In the genomic region with DNA sequence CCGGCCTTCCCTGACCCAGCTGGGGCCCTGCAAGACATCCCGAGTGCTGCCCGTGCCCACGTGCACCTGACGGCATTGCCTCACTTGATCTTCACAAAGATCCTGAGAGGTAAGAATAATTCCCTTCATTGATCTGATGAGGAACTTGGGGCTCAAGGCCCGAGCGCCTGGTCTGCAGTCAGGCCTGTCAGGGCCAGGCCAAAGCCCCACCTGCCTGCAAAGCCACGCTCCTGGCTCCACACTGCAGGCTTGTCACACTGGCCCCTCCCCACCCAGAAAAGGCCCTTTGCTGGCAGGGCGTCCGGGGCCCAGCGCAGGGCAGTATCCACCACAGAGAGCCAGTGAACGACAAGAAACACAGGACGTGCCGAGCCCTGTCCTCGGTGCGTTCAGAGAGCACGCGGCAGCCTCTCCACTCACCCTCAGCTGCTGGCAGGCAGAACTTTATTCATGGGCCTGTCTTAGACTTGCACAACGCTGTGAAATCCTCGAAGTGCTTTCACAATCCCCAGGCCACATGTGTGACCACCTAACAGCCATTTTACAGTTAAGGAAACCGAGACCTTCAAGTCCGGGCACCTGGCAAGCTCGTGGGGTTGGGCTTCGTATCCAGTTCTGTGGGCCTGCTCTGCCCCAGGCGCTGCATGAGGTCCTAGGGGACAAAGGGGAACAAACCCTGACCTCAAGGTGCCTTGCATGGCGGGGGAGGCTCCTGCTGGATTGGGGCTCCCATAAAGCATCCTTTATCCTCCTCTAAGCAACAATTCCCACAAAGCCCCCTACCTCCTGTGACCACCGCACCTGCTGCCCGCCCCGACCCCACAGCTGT, we compare ENCODE assay signal across 11 cellular contexts. TPM values are rescaled to one million over a fixed set of nuclear protein-coding genes. Genes with fewer than 3 reads are reported as not detected.
DNase-seq lines count a peak whose midpoint lies in the region; TF ChIP-seq lines count a peak whose summit lies in the region.
"Had no signal": no experiment of that assay in that cellular context is flagged by ENCODE, and none has a peak within 500 bp of the region (broad histone marks: within the 10 kb centered on the region; RNA-seq: fewer than 3 reads in every experiment).

No MANE protein-coding gene starts in this region.

- H3K4me3 ChIP-seq in SJSA1 (no peak overlapping the region), fibroblast of pulmonary artery (replicated peaks; ENCODE audit: low read depth, low read length) (no peak overlapping the region), neutrophil (ENCODE audit: low read depth in 1 of 2, low read length in 1 of 2) (peak overlapping the region; percentile 37 to 42)

- H3K4me1 ChIP-seq in SJSA1 (replicated peaks) = peaks cover 44% of the 10 kb centered on the region
- peaks cover 91 to 93% of the 10 kb centered on the region in 2 experiments for H3K4me1 ChIP-seq in neutrophil (ENCODE audit: control insufficient read depth in 1 of 2, insufficient read depth in 1 of 2, low read depth in 1 of 2, low read length in 1 of 2)

- H3K36me3 ChIP-seq in SJSA1 (peaks cover 7% of the 10 kb centered on the region; the same call in 1 of the 2 replicates), neutrophil (no peaks in the 10 kb centered on the region)

- 0 out of 2 replicates have a peak overlapping the region, but pooled peaks have one; percentile 21 for H3K27ac ChIP-seq in SJSA1
- peak overlapping the region; percentile 80 for H3K27ac ChIP-seq in neutrophil
- H3K27ac ChIP-seq: VCaP had no signal

- DNase-seq in Ammon's horn (ENCODE audit: low spot score) (peak; percentile 76), SJSA1 (ENCODE audit: low read depth in 1 of 2, low spot score in 2 of 2) (no peak), fibroblast of pulmonary artery (ENCODE audit: low read depth) (peak; percentile 60), retina (no peak), NCI-H510A treated with DMSO at 0.1 percent for 48 hours (lab: John Stamatoyannopoulos, UW) (no peak), DMS79 treated with DMSO at 0.1 percent for 48 hours (lab: John Stamatoyannopoulos, UW) (no peak)
- DNase-seq in activated CD4-positive, alpha-beta T cell treated with anti-CD3 and anti-CD28 coated beads, Interleukin-2, amount 50 U/mL, for 4 hours = no peak
- DNase-seq: CD4-positive, CD25-positive, alpha-beta regulatory T cell had no signal

- H3K27me3 ChIP-seq in SJSA1 (replicated peaks) (no peaks in the 10 kb centered on the region), neutrophil (no peaks in the 10 kb centered on the region)

- no peak for TF ChIP-seq CTCF in fibroblast of pulmonary artery (IDR thresholded peaks at IDR 0.05; ENCODE audit: low read length, missing control alignments)
- TF ChIP-seq CTCF in neutrophil (IDR thresholded peaks at IDR 0.05) = no peak

- H3K9me3 ChIP-seq in SJSA1 (replicated peaks) (no peaks in the 10 kb centered on the region), neutrophil (no peaks in the 10 kb centered on the region)

RNA-seq across cellular contexts. Expression of a gene that starts 14.7 kb away (rescaled TPM):
- total RNA-seq in SJSA1 (2014; rRNA removed; shearing (Covaris generic)) = 126 and 192 TPM in 2 replicates

RNA-seq across cellular contexts. Expression of a gene that starts 58.8 kb away (rescaled TPM):
- total RNA-seq in SJSA1 (2014; rRNA removed; shearing (Covaris generic)) = not detected in 2 replicates
- total RNA-seq: CD4-positive, CD25-positive, alpha-beta regulatory T cell; kidney had no signal

Comparison
In these comparisons a context has a peak if more than half of its experiments do, and no peak if none do; other contexts are left out.
1. DNase-seq: peak in Ammon's horn (single experiment) and fibroblast of pulmonary artery (single experiment); none in SJSA1 (0 of 2), activated CD4-positive, alpha-beta T cell treated with anti-CD3 and anti-CD28 coated beads, Interleukin-2, amount 50 U/mL, for 4 hours (0 of 2), retina (single experiment), NCI-H510A treated with DMSO at 0.1 percent for 48 hours (single experiment) and DMS79 treated with DMSO at 0.1 percent for 48 hours (single experiment).
2. H3K4me3 ChIP-seq: peak in neutrophil (2 of 2); none in SJSA1 (single experiment) and fibroblast of pulmonary artery (single experiment).